ENCODE assay signal across 8 cellular contexts in genomic region chr4:2787230-2788100, GRCh38. TPM values are rescaled to one million over a fixed set of nuclear protein-coding genes. Genes with fewer than 3 reads are reported as not detected.
A peak's percentile ranks its signal among the peaks of the same experiment; 100 is the strongest.
DNase-seq lines count a peak whose midpoint lies in the region; ATAC-seq, FAIRE-seq and TF ChIP-seq lines count a peak whose summit lies in the region.

No MANE protein-coding gene starts in this region.

- peak overlapping the region; percentile 91 to 95 (median 93) for H3K27ac Mint-ChIP-seq in CD4-positive, CD25-positive, alpha-beta regulatory T cell
- H3K27ac Mint-ChIP-seq in activated T-cell treated with anti-CD3 and anti-CD28 coated beads, Interleukin-2, amount 50 U/mL, for 24 hours, result peak overlapping the region; percentile 95

- H3K27me3 Mint-ChIP-seq in CD4-positive, CD25-positive, alpha-beta regulatory T cell, result no peaks in the 10 kb centered on the region
- H3K27me3 Mint-ChIP-seq in activated T-cell treated with anti-CD3 and anti-CD28 coated beads, Interleukin-2, amount 50 U/mL, for 24 hours, result no peaks in the 10 kb centered on the region

- H3K4me3 ChIP-seq in CD4-positive, CD25-positive, alpha-beta regulatory T cell (ENCODE audit: low read depth, low read length), result no peak overlapping the region
- peak overlapping the region in 1 of 3 experiments; percentile 61; a peak in 2 of 6 replicates for H3K4me3 ChIP-seq in HepG2 (replicated peaks in 1 of 3; ENCODE audit: insufficient read depth in 1 of 3, low read depth in 2 of 3, low read length in 3 of 3)
- H3K4me3 ChIP-seq in testis, result no peak overlapping the region

- peak in 2 of 3 donors; percentile 55 to 76 for DNase-seq in CD4-positive, CD25-positive, alpha-beta regulatory T cell
- DNase-seq in activated T-cell treated with anti-CD3 and anti-CD28 coated beads, Interleukin-2, amount 50 U/mL, for 24 hours, result peak; percentile 72
- DNase-seq in HepG2 (ENCODE audit: low spot score) (no peak), testis (peak; percentile 66), NCI-H1930 (lab: John Stamatoyannopoulos, UW) (no peak), NCI-H1092 treated with DMSO at 0.1 percent for 48 hours (lab: John Stamatoyannopoulos, UW) (no peak)

- POLR2A ChIA-PET in HepG2 (lab: Yijun Ruan, JAX), result interaction anchor here (1.0 to 1.1 kb wide), 2 partner anchors 13 to 251 kb away, joined by 3 read pairs; no protein-coding TSS in a partner anchor

- TF ChIP-seq POLR2A in HepG2 (IDR thresholded peaks at IDR 0.05; ENCODE audit: insufficient read depth in 1 of 2, low read depth in 2 of 2, low read length in 2 of 2) (no peak), testis (IDR thresholded peaks at IDR 0.05) (no peak)

- H3K4me2 ChIP-seq in HepG2 (ENCODE audit: low read depth, low read length), result peak overlapping the region; percentile 67

- no peaks in the 10 kb centered on the region for H3K36me3 ChIP-seq in CD4-positive, CD25-positive, alpha-beta regulatory T cell (ENCODE audit: control insufficient read depth, insufficient read depth, low read length)
- H3K36me3 ChIP-seq in HepG2 (replicated peaks in 1 of 2; ENCODE audit: control insufficient read depth in 1 of 2, insufficient read depth in 2 of 2, low read length in 2 of 2), result no peaks in the 10 kb centered on the region
- H3K36me3 ChIP-seq in testis (ENCODE audit: low read depth, missing control alignments), result no peaks in the 10 kb centered on the region

- peaks cover 0 to 15% (median 3%) of the 10 kb centered on the region in 7 donors for H3K9me3 Mint-ChIP-seq in CD4-positive, CD25-positive, alpha-beta regulatory T cell
- H3K9me3 Mint-ChIP-seq in activated T-cell treated with anti-CD3 and anti-CD28 coated beads, Interleukin-2, amount 50 U/mL, for 24 hours, result peaks cover 14% of the 10 kb centered on the region

- no peaks in the 10 kb centered on the region for H3K79me2 ChIP-seq in HepG2 (ENCODE audit: insufficient read depth, low read length)

- BruUV-seq in HepG2 (replicated peaks; lab: Mats Ljungman, UMichigan), result no TSS peak

- in situ Hi-C loops in HepG2 (cut with HindIII; ENCODE audit: extremely low pct_ligation_motif_present, low pct_unique_long_range_greater_than_20kb), result no loop called here

- peak overlapping the region; percentile 78 for H3K27ac ChIP-seq in CD4-positive, CD25-positive, alpha-beta regulatory T cell (ENCODE audit: insufficient read depth, low read length, poor library complexity, severe bottlenecking)
- H3K27ac ChIP-seq in HepG2 (ENCODE audit: extremely low read length, insufficient read depth, low read length) (no peak overlapping the region), testis (peak overlapping the region; percentile 12 to 76)

- peaks cover 0 to 59% (median 18%) of the 10 kb centered on the region in 4 donors for H3K4me1 Mint-ChIP-seq in CD4-positive, CD25-positive, alpha-beta regulatory T cell
- peaks cover 68% of the 10 kb centered on the region for H3K4me1 Mint-ChIP-seq in activated T-cell treated with anti-CD3 and anti-CD28 coated beads, Interleukin-2, amount 50 U/mL, for 24 hours (ENCODE audit: low read depth)

- H3K27me3 ChIP-seq in CD4-positive, CD25-positive, alpha-beta regulatory T cell (ENCODE audit: control insufficient read depth, insufficient read depth, low read length), result no peaks in the 10 kb centered on the region
- H3K27me3 ChIP-seq in HepG2 (ENCODE audit: control insufficient read depth in 1 of 2, insufficient read depth in 2 of 2, low read length in 2 of 2) (no peaks in the 10 kb centered on the region), testis (no peaks in the 10 kb centered on the region)

- no peak for FAIRE-seq in HepG2 (lab: Jason Lieb, UNC)

- H3K9ac ChIP-seq in HepG2 (ENCODE audit: insufficient read depth, low read depth, low read length), result no peak overlapping the region

- peak; percentile 48 to 57 for ATAC-seq in CD4-positive, CD25-positive, alpha-beta regulatory T cell (ENCODE audit: low read depth in 2 of 2)
- ATAC-seq in GM19455 (IDR thresholded peaks at IDR 0.05; ENCODE audit: unreplicated experiment) (peak; percentile 65), HG03457 (IDR thresholded peaks at IDR 0.05; ENCODE audit: unreplicated experiment) (peak; percentile 52), HepG2 (peak; percentile 11)

- TF ChIP-seq CTCF in HepG2 (CRISPR knock-in tag; IDR thresholded peaks at IDR 0.05), result peak; percentile 70
- TF ChIP-seq CTCF in testis (IDR thresholded peaks at IDR 0.05), result no peak

- H2AFZ ChIP-seq in HepG2 (ENCODE audit: low read length), result no peak overlapping the region

- CTCF ChIA-PET in HepG2 (lab: Yijun Ruan, JAX; ENCODE audit: low intra/inter-chr PET ratio, low total read pairs), result no interaction called here

- no peaks in the 10 kb centered on the region for H4K20me1 ChIP-seq in HepG2 (ENCODE audit: insufficient read depth, low read length)

- TF ChIP-seq EP300 in HepG2 (IDR thresholded peaks at IDR 0.05; ENCODE audit: low read depth in 2 of 2, low read length in 2 of 2) (no peak), HepG2 (CRISPR knock-in tag; IDR thresholded peaks at IDR 0.05; ENCODE audit: borderline replicate concordance) (no peak)

- H3K9me3 ChIP-seq in CD4-positive, CD25-positive, alpha-beta regulatory T cell (ENCODE audit: control insufficient read depth in 2 of 2, low read length in 2 of 2), result no peaks in the 10 kb centered on the region
- H3K9me3 ChIP-seq in HepG2 (ENCODE audit: low read length), result no peaks in the 10 kb centered on the region
- no peaks in the 10 kb centered on the region for H3K9me3 ChIP-seq in testis

- H3K4me1 ChIP-seq in CD4-positive, CD25-positive, alpha-beta regulatory T cell (ENCODE audit: control insufficient read depth, insufficient read depth, low read length, poor library complexity, severe bottlenecking), result peaks cover 35% of the 10 kb centered on the region
- H3K4me1 ChIP-seq in HepG2 (ENCODE audit: insufficient read depth, low read length), result peaks cover 77% of the 10 kb centered on the region
- peaks cover 27% of the 10 kb centered on the region for H3K4me1 ChIP-seq in testis

- peak; percentile 19; the same call in 1 of the 2 replicates for TF ChIP-seq RAD21 in HepG2 (CRISPR knock-in tag; IDR thresholded peaks at IDR 0.05)

- H3K4me3 Mint-ChIP-seq in CD4-positive, CD25-positive, alpha-beta regulatory T cell, result peak overlapping the region in 3 of 4 donors; percentile 68 to 81 (median 69)
- H3K4me3 Mint-ChIP-seq in activated T-cell treated with anti-CD3 and anti-CD28 coated beads, Interleukin-2, amount 50 U/mL, for 24 hours, result peak overlapping the region; percentile 23

- no peaks in the 10 kb centered on the region for H3K36me3 Mint-ChIP-seq in CD4-positive, CD25-positive, alpha-beta regulatory T cell
- no peaks in the 10 kb centered on the region for H3K36me3 Mint-ChIP-seq in activated T-cell treated with anti-CD3 and anti-CD28 coated beads, Interleukin-2, amount 50 U/mL, for 24 hours (ENCODE audit: low read depth)

- intact Hi-C loops in HepG2 (cut with micrococcal nuclease; ENCODE audit: unreplicated experiment), result no loop called here
- intact Hi-C loops in testis (cut with DNase I; ENCODE audit: low total_unique reads), result no loop called here

- 4% methylated on average over 9 of the region's 18 CpGs for WGBS in HepG2 (ENCODE audit: low lambda C conversion rate)
- WGBS in testis, 2 donors, result 42 to 56% methylated on average over 6 to 18 of the region's 18 CpGs

RNA-seq across cellular contexts. Expression of gene SH3BP2, which starts 5.4 kb away (rescaled TPM):
- total RNA-seq in CD4-positive, CD25-positive, alpha-beta regulatory T cell, result 61.7 TPM
- 1 to 10 TPM; 7.6 to 8.6 (median 8.4) TPM for polyA plus RNA-seq in CD4-positive, CD25-positive, alpha-beta regulatory T cell
- total RNA-seq in HepG2 (2016; rRNA removed; fragmentation: Illumina TruSeq; extraction: Trizol), result 7.0 and 16.9 TPM in 2 replicates
- 8.3 and 8.9 TPM in 2 replicates for total RNA-seq in HepG2 (2016; cell fraction: cytosol; rRNA removed; fragmentation: Illumina TruSeq; extraction: Trizol; ENCODE audit: low read depth)
- 6.0 and 17.5 TPM in 2 replicates for total RNA-seq in HepG2 (2016; cell fraction: insoluble cytoplasmic fraction; rRNA removed; fragmentation: Illumina TruSeq; extraction: Trizol)
- 10.1 and 13.2 TPM in 2 replicates for total RNA-seq in HepG2 (2016; cell fraction: membrane; rRNA removed; fragmentation: Illumina TruSeq; extraction: Trizol)
- total RNA-seq in HepG2 (2016; cell fraction: nucleus; rRNA removed; fragmentation: Illumina TruSeq; extraction: Trizol), result 24.2 and 26.2 TPM in 2 replicates
- polyA plus RNA-seq in HepG2 (2011; rRNA removed), result 34.5 and 38.6 TPM in 2 replicates
- 9.0 and 10.4 TPM in 2 replicates for polyA plus RNA-seq in HepG2 (2011; cell fraction: cytosol; rRNA removed)
- polyA plus RNA-seq in HepG2 (2011; cell fraction: nucleus; rRNA removed), result 190 and 200 TPM in 2 replicates
- 8.5 and 20.0 TPM in 2 replicates for polyA plus RNA-seq in HepG2 (2012)
- 8.6 and 9.1 TPM in 2 replicates for polyA plus RNA-seq in HepG2 (2016; cell fraction: cytosol; fragmentation: Illumina TruSeq; extraction: Trizol; ENCODE audit: low read depth)
- polyA plus RNA-seq in HepG2 (2016; cell fraction: insoluble cytoplasmic fraction; fragmentation: Illumina TruSeq; extraction: Trizol; ENCODE audit: low read depth), result 8.9 and 10.1 TPM in 2 replicates
- 12.6 and 15.4 TPM in 2 replicates for polyA plus RNA-seq in HepG2 (2016; cell fraction: membrane; fragmentation: Illumina TruSeq; extraction: Trizol; ENCODE audit: low read depth)
- 68.6 and 68.9 TPM in 2 replicates for polyA plus RNA-seq in HepG2 (2016; cell fraction: nucleus; fragmentation: Illumina TruSeq; extraction: Trizol; ENCODE audit: insufficient read depth, low read depth)
- 33.1 and 43.4 TPM in 2 replicates for polyA minus RNA-seq in HepG2 (2011; rRNA and poly(A)+ RNA removed; ENCODE audit: low replicate concordance)
- 8.4 and 8.5 TPM in 2 replicates for polyA minus RNA-seq in HepG2 (2011; cell fraction: cytosol; rRNA and poly(A)+ RNA removed)
- 60.7 and 63.2 TPM in 2 replicates for polyA minus RNA-seq in HepG2 (2011; cell fraction: nucleus; rRNA and poly(A)+ RNA removed)
- 10 to 100 TPM; 45.0 to 47.3 TPM for total RNA-seq in testis
- 26.6 TPM for polyA plus RNA-seq in testis (ENCODE audit: insufficient read depth, low read depth, low replicate concordance)

RNA-seq across cellular contexts. Expression of gene TNIP2, which starts 31.3 kb away (rescaled TPM):
- 87.7 TPM for total RNA-seq in CD4-positive, CD25-positive, alpha-beta regulatory T cell
- 10 to 100 TPM; 43.9 to 53.3 (median 50.9) TPM for polyA plus RNA-seq in CD4-positive, CD25-positive, alpha-beta regulatory T cell
- total RNA-seq in HepG2 (2016; rRNA removed; fragmentation: Illumina TruSeq; extraction: Trizol), result 28.5 and 38.0 TPM in 2 replicates
- 51.3 and 56.9 TPM in 2 replicates for total RNA-seq in HepG2 (2016; cell fraction: cytosol; rRNA removed; fragmentation: Illumina TruSeq; extraction: Trizol; ENCODE audit: low read depth)
- total RNA-seq in HepG2 (2016; cell fraction: insoluble cytoplasmic fraction; rRNA removed; fragmentation: Illumina TruSeq; extraction: Trizol), result 23.8 and 37.4 TPM in 2 replicates
- 75.6 and 77.4 TPM in 2 replicates for total RNA-seq in HepG2 (2016; cell fraction: membrane; rRNA removed; fragmentation: Illumina TruSeq; extraction: Trizol)
- 22.8 and 24.6 TPM in 2 replicates for total RNA-seq in HepG2 (2016; cell fraction: nucleus; rRNA removed; fragmentation: Illumina TruSeq; extraction: Trizol)
- polyA plus RNA-seq in HepG2 (2011; rRNA removed), result 25.6 and 30.1 TPM in 2 replicates
- polyA plus RNA-seq in HepG2 (2011; cell fraction: cytosol; rRNA removed), result 24.2 and 29.8 TPM in 2 replicates
- 85.8 and 92.8 TPM in 2 replicates for polyA plus RNA-seq in HepG2 (2011; cell fraction: nucleus; rRNA removed)
- polyA plus RNA-seq in HepG2 (2012), result 14.3 and 23.5 TPM in 2 replicates
- 52.0 and 56.1 TPM in 2 replicates for polyA plus RNA-seq in HepG2 (2016; cell fraction: cytosol; fragmentation: Illumina TruSeq; extraction: Trizol; ENCODE audit: low read depth)
- 25.2 and 28.5 TPM in 2 replicates for polyA plus RNA-seq in HepG2 (2016; cell fraction: insoluble cytoplasmic fraction; fragmentation: Illumina TruSeq; extraction: Trizol; ENCODE audit: low read depth)
- polyA plus RNA-seq in HepG2 (2016; cell fraction: membrane; fragmentation: Illumina TruSeq; extraction: Trizol; ENCODE audit: low read depth), result 60.4 and 61.0 TPM in 2 replicates
- polyA plus RNA-seq in HepG2 (2016; cell fraction: nucleus; fragmentation: Illumina TruSeq; extraction: Trizol; ENCODE audit: insufficient read depth, low read depth), result 46.5 and 50.4 TPM in 2 replicates
- 10.0 and 18.7 TPM in 2 replicates for polyA minus RNA-seq in HepG2 (2011; rRNA and poly(A)+ RNA removed; ENCODE audit: low replicate concordance)
- 8.1 and 8.4 TPM in 2 replicates for polyA minus RNA-seq in HepG2 (2011; cell fraction: cytosol; rRNA and poly(A)+ RNA removed)
- polyA minus RNA-seq in HepG2 (2011; cell fraction: nucleus; rRNA and poly(A)+ RNA removed), result 18.6 and 22.9 TPM in 2 replicates
- 100 to 1,000 TPM in 1 of 2 donors, 10 to 100 TPM in 1; 99.7 to 108 TPM for total RNA-seq in testis
- 35.1 TPM for polyA plus RNA-seq in testis (ENCODE audit: insufficient read depth, low read depth, low replicate concordance)

RNA-seq across cellular contexts. Expression of gene ADD1, which starts 56.2 kb away (rescaled TPM):
- total RNA-seq in CD4-positive, CD25-positive, alpha-beta regulatory T cell, result 242 TPM
- 100 to 1,000 TPM; 142 to 151 (median 145) TPM for polyA plus RNA-seq in CD4-positive, CD25-positive, alpha-beta regulatory T cell
- total RNA-seq in HepG2 (2016; rRNA removed; fragmentation: Illumina TruSeq; extraction: Trizol) (122 and 133 TPM in 2 replicates), testis (100 to 1,000 TPM; 318 to 355 TPM)
- 25.1 and 28.0 TPM in 2 replicates for total RNA-seq in HepG2 (2016; cell fraction: cytosol; rRNA removed; fragmentation: Illumina TruSeq; extraction: Trizol; ENCODE audit: low read depth)
- 104 and 117 TPM in 2 replicates for total RNA-seq in HepG2 (2016; cell fraction: insoluble cytoplasmic fraction; rRNA removed; fragmentation: Illumina TruSeq; extraction: Trizol)
- total RNA-seq in HepG2 (2016; cell fraction: membrane; rRNA removed; fragmentation: Illumina TruSeq; extraction: Trizol), result 56.9 and 59.3 TPM in 2 replicates
- total RNA-seq in HepG2 (2016; cell fraction: nucleus; rRNA removed; fragmentation: Illumina TruSeq; extraction: Trizol), result 109 and 119 TPM in 2 replicates
- polyA plus RNA-seq in HepG2 (2011; rRNA removed) (73.9 and 76.3 TPM in 2 replicates), testis (ENCODE audit: insufficient read depth, low read depth, low replicate concordance) (233 TPM)
- 48.1 and 66.3 TPM in 2 replicates for polyA plus RNA-seq in HepG2 (2011; cell fraction: cytosol; rRNA removed)
- 210 and 221 TPM in 2 replicates for polyA plus RNA-seq in HepG2 (2011; cell fraction: nucleus; rRNA removed)
- polyA plus RNA-seq in HepG2 (2012), result 70.7 and 77.6 TPM in 2 replicates
- 11.6 and 13.4 TPM in 2 replicates for polyA plus RNA-seq in HepG2 (2016; cell fraction: cytosol; fragmentation: Illumina TruSeq; extraction: Trizol; ENCODE audit: low read depth)
- polyA plus RNA-seq in HepG2 (2016; cell fraction: insoluble cytoplasmic fraction; fragmentation: Illumina TruSeq; extraction: Trizol; ENCODE audit: low read depth), result 90.6 and 120 TPM in 2 replicates
- 40.3 and 41.9 TPM in 2 replicates for polyA plus RNA-seq in HepG2 (2016; cell fraction: membrane; fragmentation: Illumina TruSeq; extraction: Trizol; ENCODE audit: low read depth)
- 163 and 167 TPM in 2 replicates for polyA plus RNA-seq in HepG2 (2016; cell fraction: nucleus; fragmentation: Illumina TruSeq; extraction: Trizol; ENCODE audit: insufficient read depth, low read depth)
- polyA minus RNA-seq in HepG2 (2011; rRNA and poly(A)+ RNA removed; ENCODE audit: low replicate concordance), result 28.2 and 90.0 TPM in 2 replicates
- 43.0 and 48.4 TPM in 2 replicates for polyA minus RNA-seq in HepG2 (2011; cell fraction: cytosol; rRNA and poly(A)+ RNA removed)
- polyA minus RNA-seq in HepG2 (2011; cell fraction: nucleus; rRNA and poly(A)+ RNA removed), result 99.5 and 109 TPM in 2 replicates

Comparison
In these comparisons a context has a peak if more than half of its experiments do, and no peak if none do; other contexts are left out.
1. ATAC-seq: peak in every context shown above with its lines; median percentile 65 in GM19455; 52 in CD4-positive, CD25-positive, alpha-beta regulatory T cell; 52 in HG03457; 11 in HepG2.
2. DNase-seq: peak in CD4-positive, CD25-positive, alpha-beta regulatory T cell (2 of 3), activated T-cell treated with anti-CD3 and anti-CD28 coated beads, Interleukin-2, amount 50 U/mL, for 24 hours (single experiment) and testis (single experiment); none in HepG2 (single experiment), NCI-H1930 (0 of 2) and NCI-H1092 treated with DMSO at 0.1 percent for 48 hours (single experiment).